Comparison of ENCODE assay signal across 8 cellular contexts in the genomic region with DNA sequence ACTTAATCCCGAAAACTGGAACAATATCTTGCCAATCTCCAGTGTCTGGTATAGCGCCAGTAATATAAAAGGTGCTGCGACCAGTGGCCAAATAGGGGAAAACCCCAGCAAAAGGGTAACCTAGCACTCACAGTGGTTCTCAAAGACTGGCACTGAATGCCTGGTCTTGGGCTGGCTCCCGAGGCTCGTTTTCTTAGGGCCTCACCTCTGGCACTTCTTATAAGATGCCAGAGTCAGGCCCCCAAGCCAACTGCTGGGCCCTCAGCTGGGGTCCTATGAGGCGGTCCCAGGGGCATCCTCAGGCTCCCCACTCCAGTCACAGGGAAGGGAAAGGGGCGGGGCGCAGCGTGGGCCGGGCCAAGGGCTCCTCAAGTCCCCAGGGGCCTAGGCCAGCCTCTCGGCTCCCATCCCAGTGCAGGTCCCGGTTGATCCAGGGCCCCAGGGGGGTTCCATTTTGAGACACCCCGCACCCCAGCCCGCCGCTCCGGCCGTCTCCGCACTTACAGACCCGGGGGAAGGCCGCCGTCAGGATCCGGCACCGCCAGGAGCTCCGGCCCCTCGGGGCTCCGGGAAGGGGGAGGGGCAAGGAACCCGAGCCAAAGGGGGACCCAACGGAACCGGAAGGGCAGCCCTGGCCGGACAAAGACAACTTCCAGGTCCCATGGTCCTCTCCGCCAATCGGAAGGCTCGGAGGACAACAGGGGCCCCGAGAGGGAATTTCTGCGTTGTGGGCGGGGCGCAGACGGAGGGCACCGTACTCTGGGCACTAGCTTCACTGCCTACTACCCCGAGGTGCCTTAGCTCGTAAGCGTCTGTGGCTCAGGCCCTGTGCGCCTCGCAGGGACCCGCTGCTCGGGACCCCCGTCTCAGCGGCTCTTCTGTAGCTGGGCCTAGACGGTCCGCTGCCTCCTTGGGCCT. TPM values are rescaled to one million over a fixed set of nuclear protein-coding genes. Genes with fewer than 3 reads are reported as not detected.
DNase-seq lines count a peak whose midpoint lies in the region; ATAC-seq and TF ChIP-seq lines count a peak whose summit lies in the region.

A gene with protein sequence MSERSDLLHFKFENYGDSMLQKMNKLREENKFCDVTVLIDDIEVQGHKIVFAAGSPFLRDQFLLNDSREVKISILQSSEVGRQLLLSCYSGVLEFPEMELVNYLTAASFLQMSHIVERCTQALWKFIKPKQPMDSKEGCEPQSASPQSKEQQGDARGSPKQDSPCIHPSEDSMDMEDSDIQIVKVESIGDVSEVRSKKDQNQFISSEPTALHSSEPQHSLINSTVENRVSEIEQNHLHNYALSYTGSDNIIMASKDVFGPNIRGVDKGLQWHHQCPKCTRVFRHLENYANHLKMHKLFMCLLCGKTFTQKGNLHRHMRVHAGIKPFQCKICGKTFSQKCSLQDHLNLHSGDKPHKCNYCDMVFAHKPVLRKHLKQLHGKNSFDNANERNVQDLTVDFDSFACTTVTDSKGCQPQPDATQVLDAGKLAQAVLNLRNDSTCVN (minus strand): TSS at position 580 of the 918 bp plus-strand sequence. CDS start 11,578 bp downstream, outside the sequence.

- H2BK12ac ChIP-seq in neuronal stem cell (ENCODE audit: low read length) = no peak within 1 kb of the TSS

- H3K4me2 ChIP-seq in neuronal stem cell (ENCODE audit: insufficient read depth, low read length, poor library complexity, severe bottlenecking) = peak within 1 kb of the TSS; percentile 76

- H2AFZ ChIP-seq in neuronal stem cell (ENCODE audit: low read length) = peak within 1 kb of the TSS; percentile 97

- DNase-seq in G401 (ENCODE audit: low spot score) (peak; percentile 95), HAP-1 (ENCODE audit: low spot score in 2 of 2) (peak; percentile 90 to 97), MG63 (peak; percentile 97), SHP77 (lab: John Stamatoyannopoulos, UW) (peak; percentile 96), activated gamma-delta T cell (lab: John Stamatoyannopoulos, UW) (peak; percentile 71), foreskin keratinocyte (peak; percentile 87 to 93), neuronal stem cell (ENCODE audit: low spot score) (peak; percentile 90)

- peak within 1 kb of the TSS; percentile 82 for H3K27ac ChIP-seq in foreskin keratinocyte
- peak within 1 kb of the TSS; percentile 78 for H3K27ac ChIP-seq in neuronal stem cell (replicated peaks; ENCODE audit: low read length)
- peak within 1 kb of the TSS; percentile 69 for H3K27ac ChIP-seq in subcutaneous abdominal adipose tissue (ENCODE audit: low read depth, low read length)

- no peak within 1 kb of the TSS for H4K91ac ChIP-seq in neuronal stem cell (ENCODE audit: low read depth, low read length, poor library complexity)

- peak within 1 kb of the TSS; percentile 54 for H2BK15ac ChIP-seq in neuronal stem cell (ENCODE audit: low read length)

- H3K27me3 ChIP-seq in HAP-1 (ENCODE audit: low read depth) (no peaks in the 10 kb centered on the region), MG63 (no peaks in the 10 kb centered on the region), foreskin keratinocyte (no peaks in the 10 kb centered on the region), neuronal stem cell (ENCODE audit: control insufficient read depth in 3 of 3, insufficient read depth in 3 of 3, low read depth in 1 of 3, low read length in 3 of 3) (no peaks in the 10 kb centered on the region), subcutaneous abdominal adipose tissue (ENCODE audit: control insufficient read depth in 5 of 5, insufficient read depth in 4 of 5, low read length in 5 of 5) (no peaks in the 10 kb centered on the region)

- H4K8ac ChIP-seq in neuronal stem cell (ENCODE audit: low read depth, low read length) = no peak within 1 kb of the TSS

- H3K4me1 ChIP-seq in HAP-1 (peaks cover 11% of the 10 kb centered on the region), foreskin keratinocyte (peaks cover 12% of the 10 kb centered on the region), neuronal stem cell (ENCODE audit: control insufficient read depth in 2 of 2, insufficient read depth in 1 of 2, low read depth in 1 of 2, low read length in 2 of 2) (peaks cover 2 to 12% of the 10 kb centered on the region in 2 donors), subcutaneous abdominal adipose tissue (ENCODE audit: control insufficient read depth in 5 of 5, insufficient read depth in 5 of 5, low read length in 5 of 5) (peaks cover 4 to 38% (median 29%) of the 10 kb centered on the region in 5 donors)

- H3K23ac ChIP-seq in neuronal stem cell (ENCODE audit: low read depth, low read length, poor library complexity) = peak within 1 kb of the TSS; percentile 65

- no peak within 1 kb of the TSS for H2AK5ac ChIP-seq in neuronal stem cell (ENCODE audit: low read depth, low read length)

- H3K9me3 ChIP-seq in HAP-1 (no peaks in the 10 kb centered on the region), MG63 (no peaks in the 10 kb centered on the region; the same call in 1 of the 2 replicates), neuronal stem cell (replicated peaks in 1 of 2; ENCODE audit: control insufficient read depth in 2 of 2, insufficient read depth in 1 of 2, low read depth in 1 of 2, low read length in 2 of 2) (no peaks in the 10 kb centered on the region), subcutaneous abdominal adipose tissue (ENCODE audit: control insufficient read depth in 5 of 5, low read length in 5 of 5) (no peaks in the 10 kb centered on the region)

- peak within 1 kb of the TSS; percentile 89 for H3K14ac ChIP-seq in neuronal stem cell (ENCODE audit: low read length)

- no peak within 1 kb of the TSS for H3K4ac ChIP-seq in neuronal stem cell (ENCODE audit: low read length)

- H3K18ac ChIP-seq in neuronal stem cell (ENCODE audit: low read length) = peak within 1 kb of the TSS; percentile 94

- H3K9ac ChIP-seq in neuronal stem cell (ENCODE audit: low read depth, low read length, poor library complexity) (peak within 1 kb of the TSS; percentile 86), subcutaneous abdominal adipose tissue (ENCODE audit: low read length in 5 of 5) (peak within 1 kb of the TSS; percentile 66 to 97 (median 88))

- ATAC-seq in foreskin keratinocyte = peak; percentile 97

- no peak for TF ChIP-seq CTCF in foreskin keratinocyte (conservative IDR thresholded peaks at IDR 0.05)

- H3K4me3 ChIP-seq in HAP-1 (peak within 1 kb of the TSS; percentile 98), MG63 (peak within 1 kb of the TSS; percentile 99), neuronal stem cell (ENCODE audit: low read length in 2 of 2) (peak within 1 kb of the TSS; percentile 99), subcutaneous abdominal adipose tissue (ENCODE audit: low read depth in 1 of 5, low read length in 5 of 5) (peak within 1 kb of the TSS; percentile 80 to 96 (median 83))

- H2BK5ac ChIP-seq in neuronal stem cell (ENCODE audit: low read length) = peak within 1 kb of the TSS; percentile 94

- H3K36me3 ChIP-seq in HAP-1 (replicated peaks) (no peaks in the 10 kb centered on the region), MG63 (peaks cover 13% of the 10 kb centered on the region), neuronal stem cell (replicated peaks in 1 of 2; ENCODE audit: control insufficient read depth in 2 of 2, insufficient read depth in 2 of 2, low read length in 2 of 2) (peaks cover 1 to 20% of the 10 kb centered on the region in 2 donors), subcutaneous abdominal adipose tissue (ENCODE audit: control insufficient read depth in 5 of 5, insufficient read depth in 5 of 5, low read length in 5 of 5) (peaks cover 0 to 1% (median under 1%) of the 10 kb centered on the region in 5 donors)

- no peak within 1 kb of the TSS for H2BK120ac ChIP-seq in neuronal stem cell (ENCODE audit: low read depth, low read length)

- no CpG with 5 or more reads among the region's 50 CpGs for WGBS in neuronal stem cell (ENCODE audit: extremely low coverage in 2 of 2, insufficient read length in 2 of 2, insufficient replicate concordance in 1 of 2), 2 donors

- in situ Hi-C loops in G401 (cut with HindIII; ENCODE audit: low sequenced_read_pairs) (no loop called here), HAP-1 (cut with MboI; ENCODE audit: low sequenced_read_pairs) (no loop called here)

- H3K79me1 ChIP-seq in neuronal stem cell (ENCODE audit: low read depth, low read length) = peaks cover 6% of the 10 kb centered on the region

RNA-seq across cellular contexts. Expression of the gene that starts here (rescaled TPM):
- 2.1 TPM in 2 replicates for total RNA-seq in G401 (2014; rRNA removed; shearing (Covaris generic))
- 0.82 and 2.3 TPM in 2 replicates for total RNA-seq in MG63 (2014; rRNA removed; shearing (Covaris generic); ENCODE audit: low replicate concordance)
- 2.2 TPM in 2 replicates for total RNA-seq in foreskin keratinocyte
- 0.68 TPM in 2 replicates for polyA plus RNA-seq in foreskin keratinocyte
- 10.8 TPM for polyA plus RNA-seq in neuronal stem cell (2013, experiment 1 of 2)
- 11.4 TPM for polyA plus RNA-seq in neuronal stem cell (2013, experiment 2 of 2)

Comparison
In these comparisons a context has a peak if more than half of its experiments do, and no peak if none do; other contexts are left out.
1. Peak in every context shown above with its lines: DNase-seq, ATAC-seq, H3K4me3 ChIP-seq and H3K27ac ChIP-seq.